Comparison of ENCODE assay signal across 5 cellular contexts in genomic region chr13:67314405-67314804, GRCh38.
"Had no signal": no experiment of that assay in that cellular context is flagged by ENCODE, and none has a peak within 500 bp of the region (broad histone marks: within the 10 kb centered on the region; RNA-seq: fewer than 3 reads in every experiment).

No MANE protein-coding gene starts in this region.

- H3K27ac ChIP-seq: HL-60 had no signal

- ATAC-seq: GM23338, HepG2 had no signal

- DNase-seq: H9, HCEC 1CT had no signal

- H3K4me3 ChIP-seq: GM23338 had no signal

- FAIRE-seq: HepG2 had no signal

- H2AFZ ChIP-seq: GM23338 had no signal

- H3K4me2 ChIP-seq: GM23338 had no signal
